ENCODE assay signal across 8 cellular contexts in genomic region chr17:79838541-79839274, GRCh38. TPM values are rescaled to one million over a fixed set of nuclear protein-coding genes. Genes with fewer than 3 reads are reported as not detected.
DNase-seq lines count a peak whose midpoint lies in the region; TF ChIP-seq lines count a peak whose summit lies in the region.

No MANE protein-coding gene starts in this region.

- H3K27ac ChIP-seq in GM23248, result peak overlapping the region; percentile 72
- H3K27ac ChIP-seq in MM.1S (ENCODE audit: low read length), result peak overlapping the region; percentile 65; the same call in 1 of the 2 replicates
- H3K27ac ChIP-seq in VCaP, result peak overlapping the region; percentile 86

- DNase-seq in G401 (ENCODE audit: low spot score) (peak; percentile 58), GM23248 (peak; percentile 78), MM.1S (peak; percentile 43), cerebellar cortex (ENCODE audit: low spot score) (peak; percentile 61), kidney tubule cell (ENCODE audit: low spot score) (peak; percentile 72), NCI-H2107 treated with DMSO at 0.1 percent for 48 hours (lab: John Stamatoyannopoulos, UW; ENCODE audit: unreplicated experiment) (no peak)
- peak; percentile 61 to 62 for DNase-seq in stimulated activated CD4-positive, alpha-beta T cell treated with anti-CD3 and anti-CD28 coated beads, Interleukin-2, amount 100 ng/mL, for 24 hours

- H3K36me3 ChIP-seq in GM23248 (ENCODE audit: low read depth) (peaks cover 7% of the 10 kb centered on the region; the same call in 1 of the 2 replicates), MM.1S (replicated peaks; ENCODE audit: insufficient read depth, low read length) (no peaks in the 10 kb centered on the region)

- peaks cover 39% of the 10 kb centered on the region for H3K79me2 ChIP-seq in GM23248 (ENCODE audit: insufficient read depth)
- peaks cover 18% of the 10 kb centered on the region for H3K79me2 ChIP-seq in MM.1S (ENCODE audit: low read length)

- H3K4me2 ChIP-seq in GM23248 (ENCODE audit: unreplicated experiment) (peak overlapping the region; percentile 95), MM.1S (ENCODE audit: low read depth, low read length) (peak overlapping the region; percentile 95)

- in situ Hi-C loops in G401 (cut with HindIII; ENCODE audit: low sequenced_read_pairs) (no loop called here), GM23248 (cut with MboI) (no loop called here)

- H3K4me3 ChIP-seq in GM23248 (peak overlapping the region; percentile 80), MM.1S (ENCODE audit: low read length) (peak overlapping the region; percentile 83)

- H4K20me1 ChIP-seq in GM23248 (ENCODE audit: insufficient read depth), result no peaks in the 10 kb centered on the region
- H4K20me1 ChIP-seq in MM.1S (ENCODE audit: insufficient read depth, low read length), result peaks cover 3% of the 10 kb centered on the region; the same call in 1 of the 2 replicates

- H3K9me2 ChIP-seq in GM23248 (ENCODE audit: insufficient read depth), result no peaks in the 10 kb centered on the region
- H3K9me2 ChIP-seq in MM.1S (replicated peaks; ENCODE audit: insufficient read depth, low read length), result no peaks in the 10 kb centered on the region

- peak overlapping the region; percentile 79 for H3K9ac ChIP-seq in GM23248
- peak overlapping the region; percentile 68 for H3K9ac ChIP-seq in MM.1S (ENCODE audit: low read length)

- H3K4me1 ChIP-seq in GM23248 (ENCODE audit: insufficient read depth), result peaks cover 6% of the 10 kb centered on the region
- peaks cover 9% of the 10 kb centered on the region; the same call in 1 of the 2 replicates for H3K4me1 ChIP-seq in MM.1S (ENCODE audit: low read length)

- H3F3A ChIP-seq in GM23248 (ENCODE audit: insufficient read depth) (peaks cover 11% of the 10 kb centered on the region), MM.1S (ENCODE audit: insufficient read depth, low read length) (peaks cover 8% of the 10 kb centered on the region)

- TF ChIP-seq CTCF in MM.1S (IDR thresholded peaks at IDR 0.05; ENCODE audit: low read length) (no peak), VCaP (conservative IDR thresholded peaks at IDR 0.05) (no peak)

- H3K27me3 ChIP-seq in GM23248 (replicated peaks; ENCODE audit: insufficient read depth), result peaks cover 29% of the 10 kb centered on the region
- peaks cover 38% of the 10 kb centered on the region for H3K27me3 ChIP-seq in MM.1S (replicated peaks; ENCODE audit: insufficient read depth, low read length)

- WGBS in GM23248 (ENCODE audit: low coverage in 1 of 2, low lambda C conversion rate in 2 of 2, missing lambda C conversion rate in 2 of 2), 2 experiments, result 0 to 1% methylated on average over 22 to 63 of the region's 67 CpGs

- H2AFZ ChIP-seq in GM23248, result peak overlapping the region; percentile 72
- peak overlapping the region; percentile 47 for H2AFZ ChIP-seq in MM.1S (ENCODE audit: low read length)

- H3K9me3 ChIP-seq in GM23248 (ENCODE audit: low read depth) (no peaks in the 10 kb centered on the region), MM.1S (replicated peaks; ENCODE audit: insufficient read depth, low read length) (no peaks in the 10 kb centered on the region)

RNA-seq across cellular contexts. Expression of gene CBX4, which starts 0.5 kb away (rescaled TPM):
- total RNA-seq in G401 (2014; rRNA removed; shearing (Covaris generic)), result 13.5 and 20.9 TPM in 2 replicates
- 11.4 and 18.9 TPM in 2 replicates for total RNA-seq in GM23248 (2014; rRNA removed; shearing (Covaris generic))
- polyA plus RNA-seq in GM23248 (2016; fragmentation: Nextera tagmentation; extraction: Ambion mirVana), result 1.2 and 1.4 TPM in 2 replicates

RNA-seq across cellular contexts. Expression of gene CBX8, which starts 41.8 kb away (rescaled TPM):
- total RNA-seq in G401 (2014; rRNA removed; shearing (Covaris generic)), result 15.8 and 18.8 TPM in 2 replicates
- total RNA-seq in GM23248 (2014; rRNA removed; shearing (Covaris generic)), result 2.7 and 3.9 TPM in 2 replicates
- polyA plus RNA-seq in GM23248 (2016; fragmentation: Nextera tagmentation; extraction: Ambion mirVana), result 5.9 and 6.4 TPM in 2 replicates
